Comparison of ENCODE assay signal across 15 cellular contexts in the genomic region with DNA sequence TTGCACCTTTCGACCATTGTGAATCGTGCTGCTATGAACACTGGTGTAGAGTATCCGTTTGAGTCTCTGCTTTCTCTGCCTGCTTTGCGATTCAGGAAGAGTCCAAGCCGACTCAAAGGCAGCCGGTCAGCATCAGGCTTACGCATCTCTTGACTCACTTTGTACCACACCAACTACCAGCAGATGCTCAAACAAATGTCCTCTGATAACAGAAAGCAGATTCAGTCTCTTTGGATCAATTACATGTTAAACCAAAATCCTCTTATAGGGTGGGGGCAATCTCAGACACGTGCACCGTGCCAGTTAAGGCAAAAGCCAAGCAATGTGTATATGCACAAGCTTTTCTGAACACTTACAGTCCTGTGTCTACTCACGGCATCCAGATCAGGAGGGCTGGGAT.
DNase-seq lines count a peak whose midpoint lies in the region; ATAC-seq and TF ChIP-seq lines count a peak whose summit lies in the region.
"Had no signal": no experiment of that assay in that cellular context is flagged by ENCODE, and none has a peak within 500 bp of the region (broad histone marks: within the 10 kb centered on the region; RNA-seq: fewer than 3 reads in every experiment).

No MANE protein-coding gene starts in this region.

- intact Hi-C loops in ascending aorta (cut with DNase I) = no loop called here

- no peaks in the 10 kb centered on the region for H3K36me3 Mint-ChIP-seq in type B pancreatic cell
- H3K36me3 Mint-ChIP-seq: CD14-positive monocyte had no signal

- H3K4me1 ChIP-seq in ascending aorta = peaks cover 0 to 8% of the 10 kb centered on the region in 2 donors
- H3K4me1 ChIP-seq: esophagus muscularis mucosa, vagina had no signal

- no peak for TF ChIP-seq CTCF in ascending aorta (IDR thresholded peaks at IDR 0.05)
- no peak for TF ChIP-seq CTCF in type B pancreatic cell (conservative IDR thresholded peaks at IDR 0.05)

- no peak for DNase-seq in ascending aorta (ENCODE audit: low spot score in 2 of 2)
- no peak for DNase-seq in type B pancreatic cell (ENCODE audit: extremely low spot score, unreplicated experiment)
- DNase-seq in DMS53 (lab: John Stamatoyannopoulos, UW) = no peak
- DNase-seq in NK-92 (lab: John Stamatoyannopoulos, UW; ENCODE audit: unreplicated experiment) = no peak
- DNase-seq: activated CD4-positive, CD25-positive, alpha-beta regulatory T cell treated with anti-CD3 and anti-CD28 coated beads, Interleukin-2, amount 50 U/mL, for 72 hours; activated effector memory CD4-positive, alpha-beta T cell treated with Interleukin-2 at 50 U/mL for 16 hours; H7; NCI-H1048 had no signal

- no peak overlapping the region for H3K27ac Mint-ChIP-seq in type B pancreatic cell
- H3K27ac Mint-ChIP-seq: CD14-positive monocyte had no signal

- no peaks in the 10 kb centered on the region for H3K27me3 ChIP-seq in ascending aorta
- H3K27me3 ChIP-seq: esophagus muscularis mucosa, vagina had no signal

- H3K4me1 Mint-ChIP-seq in type B pancreatic cell (ENCODE audit: unreplicated experiment) = peaks cover 22% of the 10 kb centered on the region
- H3K4me1 Mint-ChIP-seq: CD14-positive monocyte had no signal

- H3K4me3 ChIP-seq in GM08714 (ENCODE audit: low read length) = peak overlapping the region; percentile 31; the same call in 1 of the 2 replicates
- H3K4me3 ChIP-seq in ascending aorta = no peak overlapping the region
- H3K4me3 ChIP-seq: esophagus muscularis mucosa, vagina had no signal

- ATAC-seq in GM19397 (IDR thresholded peaks at IDR 0.05; ENCODE audit: unreplicated experiment) (peak; percentile 30), HG03135 (IDR thresholded peaks at IDR 0.05; ENCODE audit: unreplicated experiment) (peak; percentile 18), GM21390 (IDR thresholded peaks at IDR 0.05; ENCODE audit: unreplicated experiment) (no peak)

- H3K9me3 ChIP-seq in ascending aorta = no peaks in the 10 kb centered on the region
- H3K9me3 ChIP-seq: esophagus muscularis mucosa, vagina had no signal

- peaks cover 32% of the 10 kb centered on the region for H3K27me3 Mint-ChIP-seq in type B pancreatic cell

- H3K9me3 Mint-ChIP-seq in type B pancreatic cell = no peaks in the 10 kb centered on the region
- H3K9me3 Mint-ChIP-seq: CD14-positive monocyte had no signal

- H3K27ac ChIP-seq in ascending aorta = peak overlapping the region; percentile 22 to 42
- H3K27ac ChIP-seq: esophagus muscularis mucosa, vagina had no signal

- H3K4me3 Mint-ChIP-seq in type B pancreatic cell = no peak overlapping the region
- H3K4me3 Mint-ChIP-seq: CD14-positive monocyte had no signal

- H3K36me3 ChIP-seq in ascending aorta = no peaks in the 10 kb centered on the region
- H3K36me3 ChIP-seq: esophagus muscularis mucosa, vagina had no signal
